In genomic region chr20:55079917-55080316, GRCh38 we compare ENCODE assay signal across 33 cellular contexts.
"Had no signal": no experiment of that assay in that cellular context is flagged by ENCODE, and none has a peak within 500 bp of the region (broad histone marks: within the 10 kb centered on the region; RNA-seq: fewer than 3 reads in every experiment).

No MANE protein-coding gene starts in this region.

- FAIRE-seq: astrocyte, bronchial epithelial cell, colon had no signal

- ATAC-seq: activated naive CD4-positive, alpha-beta T cell treated with anti-CD3 and anti-CD28 coated beads, Interleukin-2, amount 50 U/mL, for 72 hours; activated naive CD8-positive, alpha-beta T cell treated with anti-CD3 and anti-CD28 coated beads, Interleukin-2, amount 50 U/mL, for 24 hours; activated T-cell treated with anti-CD3 and anti-CD28 coated beads, Interleukin-2, amount 50 U/mL, for 72 hours; activated T-helper 17 cell treated with anti-CD3 and anti-CD28 coated beads, Interleukin-2, amount 50 U/mL, for 72 hours; body of pancreas had no signal

- H3K36me3 ChIP-seq: adrenal gland, ascending aorta, brain microvascular endothelial cell, breast epithelium, cardiac muscle cell, colonic mucosa had no signal

- H3K9me3 ChIP-seq: adrenal gland, ascending aorta, body of pancreas, colonic mucosa had no signal

- H3K27me3 ChIP-seq: adrenal gland, ascending aorta, body of pancreas, brain microvascular endothelial cell, breast epithelium, cardiac muscle cell, colonic mucosa had no signal

- H3K27ac ChIP-seq: adrenal gland, ascending aorta, body of pancreas, brain microvascular endothelial cell, breast epithelium, cardiac muscle cell, colonic mucosa had no signal

- DNase-seq: activated effector memory CD4-positive, alpha-beta T cell treated with anti-CD3 and anti-CD28 coated beads, Interleukin-2, amount 50 U/mL, for 16 hours; activated effector memory CD4-positive, alpha-beta T cell treated with Interleukin-2 at 50 U/mL for 16 hours; activated gamma-delta T cell; activated gamma-delta T cell treated with Interleukin-2 at 50 U/mL for 16 hours; activated naive CD4-positive, alpha-beta T cell; activated naive CD4-positive, alpha-beta T cell treated with anti-CD3 and anti-CD28 coated beads for 36 hours; activated naive CD4-positive, alpha-beta T cell treated with anti-CD3 and anti-CD28 coated beads, Interleukin-2, amount 10 ng/mL, durations not matched to agents 7 days and 5 days; activated naive CD4-positive, alpha-beta T cell treated with anti-CD3 and anti-CD28 coated beads, Interleukin-2, amount 50 U/mL, for 16 hours; activated naive CD4-positive, alpha-beta T cell treated with Interleukin-2 at 50 U/mL for 16 hours; activated naive CD8-positive, alpha-beta T cell treated with anti-CD3 and anti-CD28 coated beads for 36 hours; activated naive CD8-positive, alpha-beta T cell treated with anti-CD3 and anti-CD28 coated beads, Interleukin-2, amount 10 ng/mL, durations not matched to agents 7 days and 5 days; activated naive CD8-positive, alpha-beta T cell treated with anti-CD3 and anti-CD28 coated beads, Interleukin-2, amount 50 U/mL, for 24 hours; activated T-cell treated with anti-CD3 and anti-CD28 coated beads, Interleukin-2, amount 50 U/mL, for 48 hours; activated T-cell treated with anti-CD3 and anti-CD28 coated beads, Interleukin-2, amount 50 U/mL, for 72 hours; adrenal gland; amniotic stem cell; amygdala; anterior cingulate cortex; aorta; body of pancreas; brain microvascular endothelial cell; caudate nucleus; central memory CD4-positive, alpha-beta T cell; cerebellar nuclear complex; colonic mucosa had no signal

- H3K4me1 ChIP-seq: adrenal gland, ascending aorta, body of pancreas, breast epithelium, colonic mucosa had no signal

- H3K4me3 ChIP-seq: adrenal gland, ascending aorta, body of pancreas, breast epithelium, cardiac muscle cell, colonic mucosa had no signal
